In genomic region chr9:121699271-121700164, GRCh38 we compare ENCODE assay signal across 8 cellular contexts. TPM values are rescaled to one million over a fixed set of nuclear protein-coding genes. Genes with fewer than 3 reads are reported as not detected.
DNase-seq lines count a peak whose midpoint lies in the region; ATAC-seq and TF ChIP-seq lines count a peak whose summit lies in the region.

No MANE protein-coding gene starts in this region.

- no peak overlapping the region for H3K27ac Mint-ChIP-seq in CD4-positive, alpha-beta memory T cell
- H3K27ac Mint-ChIP-seq in nephron progenitor cell (no peak overlapping the region), type B pancreatic cell (no peak overlapping the region)

- WGBS in esophagus muscularis mucosa, result no CpG with 5 or more reads among the region's 77 CpGs

- H3K36me3 Mint-ChIP-seq in CD4-positive, alpha-beta memory T cell, result no peaks in the 10 kb centered on the region
- H3K36me3 Mint-ChIP-seq in nephron progenitor cell (ENCODE audit: low read depth) (peaks cover 8% of the 10 kb centered on the region), type B pancreatic cell (no peaks in the 10 kb centered on the region)

- peaks cover 1 to 10% (median 7%) of the 10 kb centered on the region in 4 donors for H3K4me1 Mint-ChIP-seq in CD4-positive, alpha-beta memory T cell
- H3K4me1 Mint-ChIP-seq in nephron progenitor cell, result peaks cover 39% of the 10 kb centered on the region
- peaks cover 29% of the 10 kb centered on the region for H3K4me1 Mint-ChIP-seq in type B pancreatic cell (ENCODE audit: unreplicated experiment)

- peak in 3 of 5 donors; percentile 9 to 20 (median 16) for DNase-seq in CD4-positive, alpha-beta memory T cell
- peak; percentile 11 for DNase-seq in KG1 (lab: John Stamatoyannopoulos, UW)
- peak; percentile 6 to 36 for DNase-seq in activated CD8-positive, alpha-beta memory T cell treated with anti-CD3 and anti-CD28 coated beads for 1 hour (ENCODE audit: extremely low read depth in 1 of 2, low read depth in 1 of 2)
- DNase-seq in esophagus muscularis mucosa (ENCODE audit: extremely low spot score), result no peak
- DNase-seq in nephron progenitor cell, result peak; percentile 72
- DNase-seq in type B pancreatic cell (ENCODE audit: extremely low spot score, unreplicated experiment), result no peak
- no peak for DNase-seq in SW480 (ENCODE audit: low spot score)

- H3K9me3 Mint-ChIP-seq in CD4-positive, alpha-beta memory T cell, result no peaks in the 10 kb centered on the region
- H3K9me3 Mint-ChIP-seq in nephron progenitor cell (no peaks in the 10 kb centered on the region), type B pancreatic cell (no peaks in the 10 kb centered on the region)

- no peaks in the 10 kb centered on the region for H3K36me3 ChIP-seq in CD4-positive, alpha-beta memory T cell (ENCODE audit: insufficient read depth, low read length)
- peaks cover 0 to 3% (median 0%) of the 10 kb centered on the region in 4 donors for H3K36me3 ChIP-seq in esophagus muscularis mucosa

- intact Hi-C loops in CD4-positive, alpha-beta memory T cell (cut with micrococcal nuclease), result no loop called here
- intact Hi-C loops in esophagus muscularis mucosa (cut with DNase I), result loop anchor here (5.0 kb wide), 2 partner anchors 58 to 152 kb away; no protein-coding TSS in a partner anchor

- no peak for TF ChIP-seq EP300 in esophagus muscularis mucosa (IDR thresholded peaks at IDR 0.05)

- no peak overlapping the region for H3K27ac ChIP-seq in CD4-positive, alpha-beta memory T cell (ENCODE audit: low read depth, low read length)
- H3K27ac ChIP-seq in esophagus muscularis mucosa (replicated peaks in 1 of 4), result peak overlapping the region; percentile 45 to 67 (median 64)

- no peaks in the 10 kb centered on the region for H3K9me3 ChIP-seq in CD4-positive, alpha-beta memory T cell (ENCODE audit: control insufficient read depth in 1 of 2, low read length in 2 of 2)
- H3K9me3 ChIP-seq in esophagus muscularis mucosa, result no peaks in the 10 kb centered on the region

- H3K4me3 Mint-ChIP-seq in CD4-positive, alpha-beta memory T cell, result peak overlapping the region in 4 of 8 donors; percentile 44 to 67 (median 54)
- H3K4me3 Mint-ChIP-seq in nephron progenitor cell, result peak overlapping the region; percentile 74
- H3K4me3 Mint-ChIP-seq in type B pancreatic cell, result peak overlapping the region; percentile 84

- H3K27me3 ChIP-seq in CD4-positive, alpha-beta memory T cell (ENCODE audit: insufficient read depth, low read length), result peaks cover 14% of the 10 kb centered on the region
- H3K27me3 ChIP-seq in esophagus muscularis mucosa, result no peaks in the 10 kb centered on the region

- peaks cover 24 to 38% of the 10 kb centered on the region in 2 donors for H3K27me3 Mint-ChIP-seq in CD4-positive, alpha-beta memory T cell
- H3K27me3 Mint-ChIP-seq in nephron progenitor cell (ENCODE audit: low read depth, poor library complexity) (peaks cover 11% of the 10 kb centered on the region), type B pancreatic cell (no peaks in the 10 kb centered on the region)

- no peak overlapping the region for H3K4me3 ChIP-seq in CD4-positive, alpha-beta memory T cell (ENCODE audit: low read length in 2 of 2)
- peak overlapping the region; percentile 55 to 67 (median 64) for H3K4me3 ChIP-seq in esophagus muscularis mucosa

- ATAC-seq in GM19324 (IDR thresholded peaks at IDR 0.05; ENCODE audit: low FRiP score, unreplicated experiment), result peak; percentile 64

- TF ChIP-seq CTCF in esophagus muscularis mucosa (IDR thresholded peaks at IDR 0.05), result no peak
- no peak for TF ChIP-seq CTCF in nephron progenitor cell (IDR thresholded peaks at IDR 0.05)
- TF ChIP-seq CTCF in type B pancreatic cell (conservative IDR thresholded peaks at IDR 0.05), result no peak

- POLR2A ChIA-PET in CD4-positive, alpha-beta memory T cell (lab: Charles Lee; ENCODE audit: partially characterized antibody), result no interaction called here

- TF ChIP-seq POLR2A in esophagus muscularis mucosa (IDR thresholded peaks at IDR 0.05; ENCODE audit: low read depth), result no peak

- CTCF ChIA-PET in CD4-positive, alpha-beta memory T cell (lab: Charles Lee; ENCODE audit: partially characterized antibody), result no interaction called here

- H3K4me1 ChIP-seq in CD4-positive, alpha-beta memory T cell (ENCODE audit: insufficient read depth, low read length), result peaks cover 12% of the 10 kb centered on the region
- H3K4me1 ChIP-seq in esophagus muscularis mucosa, result peaks cover 38 to 58% (median 41%) of the 10 kb centered on the region in 4 donors

RNA-seq across cellular contexts. Expression of gene DAB2IP, which starts 48.1 kb away (rescaled TPM):
- not detected for total RNA-seq in CD4-positive, alpha-beta memory T cell
- not detected for polyA plus RNA-seq in CD4-positive, alpha-beta memory T cell
- total RNA-seq in esophagus muscularis mucosa (100 to 1,000 TPM in 1 of 4 donors, 10 to 100 TPM in 3; 41.7 to 102 (median 62.4) TPM), type B pancreatic cell (ENCODE audit: low replicate concordance) (49.7 and 57.2 TPM in 2 replicates)

Comparison
In these comparisons a context has a peak if more than half of its experiments do, and no peak if none do; other contexts are left out.
1. DNase-seq: peak in CD4-positive, alpha-beta memory T cell (3 of 5), KG1 (single experiment), activated CD8-positive, alpha-beta memory T cell treated with anti-CD3 and anti-CD28 coated beads for 1 hour (2 of 2) and nephron progenitor cell (single experiment); none in esophagus muscularis mucosa (single experiment), type B pancreatic cell (single experiment) and SW480 (single experiment).
2. H3K4me3 ChIP-seq: peak in esophagus muscularis mucosa (4 of 4); none in CD4-positive, alpha-beta memory T cell (0 of 2).
3. RNA of gene DAB2IP, which starts 48.1 kb away (total RNA-seq): 41.7 to 102 TPM in esophagus muscularis mucosa and 49.7 to 57.2 TPM in type B pancreatic cell; not detected in CD4-positive, alpha-beta memory T cell; every median in the first group is over 10 times any median in the second.